1 cellular context compared by ENCODE assay signal in genomic region chr2:10476723-10477442, GRCh38.
TF ChIP-seq lines count a peak whose summit lies in the region.

No MANE protein-coding gene starts in this region.

TF ChIP-seq in K562, 482 proteins besides CTCF, POLR2A, EP300 and RAD21:
- TF ChIP-seq ZNF24 (IDR thresholded peaks at IDR 0.05) (peak; percentile 79; the same call in 1 of the 2 replicates), RB1 (IDR thresholded peaks at IDR 0.05; ENCODE audit: low read depth) (no peak)
